ENCODE assay signal across 10 cellular contexts in the genomic region with DNA sequence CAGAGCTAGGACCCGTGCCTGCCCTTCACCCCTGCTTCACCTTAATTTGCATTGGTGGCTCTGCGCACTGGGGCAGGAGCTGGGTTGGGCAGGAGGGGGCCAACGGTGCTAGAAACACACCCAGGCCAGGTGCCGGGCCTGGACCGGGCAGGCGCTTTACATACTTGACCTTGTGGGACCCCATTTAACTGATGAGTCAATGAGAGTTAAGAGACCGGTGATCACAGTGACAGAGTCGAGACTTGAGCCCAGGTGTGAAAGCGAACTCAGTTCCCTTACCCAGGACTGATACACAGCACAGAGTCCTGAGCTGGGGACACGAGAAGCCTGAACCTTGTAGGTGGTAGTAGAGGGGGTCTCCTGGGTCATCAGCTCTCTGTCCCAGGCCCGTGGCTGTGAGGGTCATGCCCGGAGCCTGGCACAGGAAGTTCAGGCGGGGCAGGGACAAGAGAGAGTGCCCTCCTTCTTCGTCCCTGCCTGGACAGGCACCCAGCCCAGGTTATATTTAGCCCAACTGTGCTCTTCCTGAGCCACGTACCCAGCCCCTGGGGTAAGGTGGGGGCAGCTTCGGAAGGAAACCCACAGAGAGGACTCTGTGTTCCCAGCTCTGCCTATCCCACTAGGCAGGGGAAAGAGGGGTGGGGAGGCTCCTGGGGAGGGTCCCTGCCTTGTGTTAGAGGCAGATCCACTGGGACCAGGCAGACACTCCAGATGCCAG. TPM values are rescaled to one million over a fixed set of nuclear protein-coding genes. Genes with fewer than 3 reads are reported as not detected.
DNase-seq lines count a peak whose midpoint lies in the region; ATAC-seq, FAIRE-seq and TF ChIP-seq lines count a peak whose summit lies in the region.
"Had no signal": no experiment of that assay in that cellular context is flagged by ENCODE, and none has a peak within 500 bp of the region (broad histone marks: within the 10 kb centered on the region; RNA-seq: fewer than 3 reads in every experiment).

No MANE protein-coding gene starts in this region.

- H3K9ac ChIP-seq in K562 (ENCODE audit: insufficient read depth in 1 of 2, low read depth in 2 of 2, low read length in 2 of 2) = peak overlapping the region in 1 of 2 experiments; percentile 82; a peak in 2 of 4 replicates
- no peak overlapping the region for H3K9ac ChIP-seq in GM23248

- 65% methylated on average over 16 of the region's 16 CpGs for WGBS in K562 (ENCODE audit: insufficient coverage, low coverage, missing lambda C conversion rate)
- WGBS in GM23248 (ENCODE audit: low coverage in 1 of 2, low lambda C conversion rate in 2 of 2, missing lambda C conversion rate in 2 of 2), 2 experiments = 59 to 63% methylated on average over 16 of the region's 16 CpGs

- H3K4me2 ChIP-seq in K562 (ENCODE audit: insufficient read depth, low read length) (no peak overlapping the region), GM23248 (ENCODE audit: unreplicated experiment) (no peak overlapping the region)

- TF ChIP-seq POLR2A in GM12891 (IDR thresholded peaks at IDR 0.05; ENCODE audit: low read depth, low read length) (no peak), K562 (conservative IDR thresholded peaks at IDR 0.05) (no peak)

- no peaks in the 10 kb centered on the region for H3F3A ChIP-seq in GM23248 (ENCODE audit: insufficient read depth)

- DNase-seq in GM12891 (ENCODE audit: insufficient read length, low spot score) (no peak), K562 (ENCODE audit: extremely low read depth in 1 of 4, low spot score in 3 of 4) (peak in 1 of 4 experiments; percentile 11), cerebellar cortex (ENCODE audit: low spot score) (no peak), GM23248 (no peak)
- DNase-seq: activated naive CD4-positive, alpha-beta T cell treated with anti-CD3 and anti-CD28 coated beads for 36 hours; effector memory CD4-positive, alpha-beta T cell; NCI-H774; posterior cingulate gyrus had no signal

- in situ Hi-C loops in K562 (cut with MboI) (no loop called here), GM23248 (cut with MboI) (no loop called here)

- H3K9me2 ChIP-seq in GM23248 (ENCODE audit: insufficient read depth) = no peaks in the 10 kb centered on the region

- H3K79me2 ChIP-seq in K562 (ENCODE audit: control insufficient read depth, insufficient read depth, low read length) (no peaks in the 10 kb centered on the region), GM23248 (ENCODE audit: insufficient read depth) (no peaks in the 10 kb centered on the region)

- H3K4me1 ChIP-seq in K562 (replicated peaks in 1 of 2; ENCODE audit: control insufficient read depth in 2 of 2, insufficient read depth in 2 of 2, low read length in 2 of 2) = peaks cover 21 to 54% of the 10 kb centered on the region in 2 experiments; a peak in 4 of 5 replicates
- H3K4me1 ChIP-seq in muscle layer of duodenum (ENCODE audit: control insufficient read depth in 1 of 2, insufficient read depth in 2 of 2, low read length in 2 of 2) = peaks cover 0 to 3% of the 10 kb centered on the region in 2 donors
- H3K4me1 ChIP-seq in GM23248 (ENCODE audit: insufficient read depth) = no peaks in the 10 kb centered on the region

- no peak for TF ChIP-seq CTCF in K562 (IDR thresholded peaks at IDR 0.05 in 2 of 3, conservative IDR thresholded peaks at IDR 0.05 in 1 of 3; ENCODE audit: insufficient read depth in 2 of 3, low read depth in 1 of 3, low read length in 3 of 3)

- intact Hi-C loops in K562 (cut with micrococcal nuclease) = no loop called here

- H2AFZ ChIP-seq in K562 (ENCODE audit: low read depth, low read length) = no peak overlapping the region
- no peak overlapping the region for H2AFZ ChIP-seq in GM23248

- CTCF ChIA-PET in K562 (lab: Yijun Ruan, JAX; ENCODE audit: low intra/inter-chr PET ratio) = no interaction called here

- H3K4me3 ChIP-seq in K562 (no peak overlapping the region), muscle layer of duodenum (ENCODE audit: low read depth in 1 of 2, low read length in 2 of 2) (no peak overlapping the region), GM23248 (no peak overlapping the region)

- no peak for TF ChIP-seq RAD21 in K562 (CRISPR knock-in tag; conservative IDR thresholded peaks at IDR 0.05 in 1 of 2, IDR thresholded peaks at IDR 0.05 in 1 of 2)

- no peak for TF ChIP-seq EP300 in K562 (IDR thresholded peaks at IDR 0.05; ENCODE audit: low read length)

- POLR2A ChIA-PET in K562 (lab: Yijun Ruan, JAX) = interaction anchor here (0.5 to 1.8 kb wide), 3 partner anchors 9 to 15 kb away, joined by 3 to 7 read pairs (median 4); a partner anchor contains a TSS

- no peaks in the 10 kb centered on the region for H3K9me3 ChIP-seq in K562 (replicated peaks; ENCODE audit: control insufficient read depth, insufficient read depth, low read depth, low read length)
- H3K9me3 ChIP-seq in muscle layer of duodenum (ENCODE audit: control insufficient read depth in 1 of 2, low read length in 2 of 2) = no peaks in the 10 kb centered on the region
- no peaks in the 10 kb centered on the region for H3K9me3 ChIP-seq in GM23248 (ENCODE audit: low read depth)

- H3K9me1 ChIP-seq in K562 (ENCODE audit: control insufficient read depth, insufficient read depth, low read length) = no peaks in the 10 kb centered on the region

- FAIRE-seq in GM12891 (lab: Jason Lieb, UNC) (peak; percentile 89), K562 (lab: Jason Lieb, UNC) (no peak)

- no peaks in the 10 kb centered on the region for H4K20me1 ChIP-seq in K562 (replicated peaks; ENCODE audit: control insufficient read depth, insufficient read depth, low read length)
- H4K20me1 ChIP-seq in GM23248 (ENCODE audit: insufficient read depth) = no peaks in the 10 kb centered on the region

- H3K36me3 ChIP-seq in K562 (ENCODE audit: control insufficient read depth, insufficient read depth, low read length) (no peaks in the 10 kb centered on the region), muscle layer of duodenum (ENCODE audit: control insufficient read depth in 1 of 2, insufficient read depth in 2 of 2, low read length in 2 of 2) (no peaks in the 10 kb centered on the region), GM23248 (ENCODE audit: low read depth) (no peaks in the 10 kb centered on the region)

- ATAC-seq in K562 (peak; percentile 17), GM18909 (IDR thresholded peaks at IDR 0.05; ENCODE audit: poor library complexity, unreplicated experiment) (no peak)

- no peaks in the 10 kb centered on the region for H3K27me3 ChIP-seq in K562 (ENCODE audit: control insufficient read depth in 2 of 2, insufficient read depth in 2 of 2, low read length in 2 of 2)
- H3K27me3 ChIP-seq in muscle layer of duodenum (ENCODE audit: low read depth, low read length) = no peaks in the 10 kb centered on the region
- no peaks in the 10 kb centered on the region for H3K27me3 ChIP-seq in GM23248 (replicated peaks; ENCODE audit: insufficient read depth)

- H3K27ac ChIP-seq in K562 (ENCODE audit: extremely low read depth, low read depth, low read length) (peak overlapping the region; percentile 10; the same call in 1 of the 3 replicates), muscle layer of duodenum (ENCODE audit: low read length) (peak overlapping the region; percentile 1), GM23248 (no peak overlapping the region)

- BruUV-seq in K562 (replicated peaks; lab: Mats Ljungman, UMichigan) = no TSS peak

RNA-seq across cellular contexts. Expression of a gene that starts 1.9 kb away (rescaled TPM):
- polyA plus RNA-seq in GM12891 (2012; ENCODE audit: low read depth, missing spikeins) = 0.87 TPM
- total RNA-seq in K562 (2011; cell fraction: chromatin; rRNA removed; ENCODE audit: low replicate concordance) = 1.8 and 4.5 TPM in 2 replicates
- total RNA-seq in K562 (2011; cell fraction: nucleolus; rRNA removed) = 2.7 and 2.8 TPM in 2 replicates
- 2.1 and 2.2 TPM in 2 replicates for total RNA-seq in K562 (2011; cell fraction: nucleoplasm; rRNA removed)
- total RNA-seq in K562 (2014; rRNA removed) (2.8 and 3.8 TPM in 2 replicates), K562 (2014; rRNA removed; fragmentation: Illumina TruSeq; extraction: Trizol) (0.61 and 0.65 TPM in 2 replicates), K562 (2015; rRNA removed; fragmentation: Illumina TruSeq; extraction: Trizol) (1.8 and 2.0 TPM in 2 replicates), K562 (2021) (2.9 and 3.5 TPM in 2 replicates)
- polyA plus RNA-seq in K562 (2011; rRNA removed) (1.5 and 1.7 TPM in 2 replicates), K562 (2014; fragmentation: Illumina TruSeq; extraction: Trizol) (1.3 and 2.1 TPM in 2 replicates), K562 (2014; fragmentation: Nextera tagmentation; extraction: Ambion mirVana) (not detected), K562 (2014; rRNA removed) (1.4 and 1.7 TPM in 2 replicates), GM23248 (2016; fragmentation: Nextera tagmentation; extraction: Ambion mirVana) (0.52 and 0.54 TPM in 2 replicates)
- polyA plus RNA-seq in K562 (2011; cell fraction: cytosol; rRNA removed) = 1.4 and 1.7 TPM in 2 replicates
- 1.0 and 1.8 TPM in 2 replicates for polyA plus RNA-seq in K562 (2011; cell fraction: nucleus; rRNA removed)
- 2.5 and 4.5 TPM in 2 replicates for polyA plus RNA-seq in K562 (2012)
- polyA minus RNA-seq in K562 (2011; rRNA and poly(A)+ RNA removed) = 1.4 and 1.5 TPM in 2 replicates
- polyA minus RNA-seq in K562 (2011; cell fraction: cytosol; rRNA and poly(A)+ RNA removed) = 2.1 and 2.8 TPM in 2 replicates
- 0.54 and 1.00 TPM in 2 replicates for polyA minus RNA-seq in K562 (2011; cell fraction: nucleus; rRNA and poly(A)+ RNA removed)
- 3.8 and 4.0 TPM in 2 replicates for total RNA-seq in GM23248 (2014; rRNA removed; shearing (Covaris generic))

RNA-seq across cellular contexts. Expression of a gene that starts 14.5 kb away (rescaled TPM):
- polyA plus RNA-seq in GM12891 (2012; ENCODE audit: low read depth, missing spikeins) = 11.7 TPM
- 3.1 and 8.3 TPM in 2 replicates for total RNA-seq in K562 (2011; cell fraction: chromatin; rRNA removed; ENCODE audit: low replicate concordance)
- total RNA-seq in K562 (2011; cell fraction: nucleolus; rRNA removed) = 10.3 and 11.0 TPM in 2 replicates
- 7.5 and 8.9 TPM in 2 replicates for total RNA-seq in K562 (2011; cell fraction: nucleoplasm; rRNA removed)
- total RNA-seq in K562 (2014; rRNA removed) (8.1 and 10.9 TPM in 2 replicates), K562 (2014; rRNA removed; fragmentation: Illumina TruSeq; extraction: Trizol) (2.1 and 2.8 TPM in 2 replicates), K562 (2015; rRNA removed; fragmentation: Illumina TruSeq; extraction: Trizol) (4.9 and 5.5 TPM in 2 replicates), K562 (2021) (8.7 and 8.9 TPM in 2 replicates)
- polyA plus RNA-seq in K562 (2011; rRNA removed) (6.1 and 6.8 TPM in 2 replicates), K562 (2014; fragmentation: Illumina TruSeq; extraction: Trizol) (2.3 and 5.0 TPM in 2 replicates), K562 (2014; fragmentation: Nextera tagmentation; extraction: Ambion mirVana) (under 1 TPM; 0.15 to 0.85 TPM), K562 (2014; rRNA removed) (6.7 TPM in 2 replicates), GM23248 (2016; fragmentation: Nextera tagmentation; extraction: Ambion mirVana) (34.5 and 36.2 TPM in 2 replicates)
- 7.4 and 18.7 TPM in 2 replicates for polyA plus RNA-seq in K562 (2011; cell fraction: cytosol; rRNA removed)
- polyA plus RNA-seq in K562 (2011; cell fraction: nucleus; rRNA removed) = 5.6 and 9.1 TPM in 2 replicates
- polyA plus RNA-seq in K562 (2012) = 6.7 and 8.9 TPM in 2 replicates
- polyA minus RNA-seq in K562 (2011; rRNA and poly(A)+ RNA removed) = 1.9 and 2.1 TPM in 2 replicates
- polyA minus RNA-seq in K562 (2011; cell fraction: cytosol; rRNA and poly(A)+ RNA removed) = 3.5 and 4.5 TPM in 2 replicates
- 1.8 and 3.6 TPM in 2 replicates for polyA minus RNA-seq in K562 (2011; cell fraction: nucleus; rRNA and poly(A)+ RNA removed)
- 31.7 and 40.2 TPM in 2 replicates for total RNA-seq in GM23248 (2014; rRNA removed; shearing (Covaris generic))

RNA-seq across cellular contexts. Expression of a gene that starts 21.3 kb away (rescaled TPM):
- polyA plus RNA-seq in GM12891 (2012; ENCODE audit: low read depth, missing spikeins) = 0.04 TPM
- total RNA-seq in K562 (2011; cell fraction: chromatin; rRNA removed; ENCODE audit: low replicate concordance) = not detected in 2 replicates
- total RNA-seq in K562 (2011; cell fraction: nucleolus; rRNA removed) = 0.13 TPM in 1 of 2 replicates, not detected in the other
- 0.31 TPM in 1 of 2 replicates, not detected in the other for total RNA-seq in K562 (2011; cell fraction: nucleoplasm; rRNA removed)
- 0.08 TPM in 1 of 2 replicates, not detected in the other for total RNA-seq in K562 (2014; rRNA removed)
- not detected in 2 replicates for total RNA-seq in K562 (2014; rRNA removed; fragmentation: Illumina TruSeq; extraction: Trizol)
- total RNA-seq in K562 (2015; rRNA removed; fragmentation: Illumina TruSeq; extraction: Trizol) = not detected in 2 replicates
- 0.07 and 0.09 TPM in 2 replicates for total RNA-seq in K562 (2021)
- 0.06 TPM in 1 of 2 replicates, not detected in the other for polyA plus RNA-seq in K562 (2011; rRNA removed)
- 0.06 TPM in 2 replicates for polyA plus RNA-seq in K562 (2011; cell fraction: cytosol; rRNA removed)
- polyA plus RNA-seq in K562 (2011; cell fraction: nucleus; rRNA removed) = 0.10 TPM in 1 of 2 replicates, not detected in the other
- 0.08 and 0.10 TPM in 2 replicates for polyA plus RNA-seq in K562 (2012)
- polyA plus RNA-seq in K562 (2014; fragmentation: Illumina TruSeq; extraction: Trizol) = not detected in 2 replicates
- not detected for polyA plus RNA-seq in K562 (2014; fragmentation: Nextera tagmentation; extraction: Ambion mirVana)
- 0.05 TPM in 1 of 2 replicates, not detected in the other for polyA plus RNA-seq in K562 (2014; rRNA removed)
- not detected in 2 replicates for polyA minus RNA-seq in K562 (2011; rRNA and poly(A)+ RNA removed)
- not detected in 2 replicates for polyA minus RNA-seq in K562 (2011; cell fraction: cytosol; rRNA and poly(A)+ RNA removed)
- not detected in 2 replicates for polyA minus RNA-seq in K562 (2011; cell fraction: nucleus; rRNA and poly(A)+ RNA removed)
- total RNA-seq in GM23248 (2014; rRNA removed; shearing (Covaris generic)) = 0.43 TPM in 1 of 2 replicates, not detected in the other
- polyA plus RNA-seq in GM23248 (2016; fragmentation: Nextera tagmentation; extraction: Ambion mirVana) = 0.08 and 0.19 TPM in 2 replicates
- total RNA-seq: activated naive CD4-positive, alpha-beta T cell treated with anti-CD3 and anti-CD28 coated beads for 36 hours had no signal

RNA-seq across cellular contexts. Expression of a gene that starts 32.9 kb away (rescaled TPM):
- 8.8 TPM for polyA plus RNA-seq in GM12891 (2012; ENCODE audit: low read depth, missing spikeins)
- 16.7 and 27.2 TPM in 2 replicates for total RNA-seq in K562 (2011; cell fraction: chromatin; rRNA removed; ENCODE audit: low replicate concordance)
- 20.4 and 20.7 TPM in 2 replicates for total RNA-seq in K562 (2011; cell fraction: nucleolus; rRNA removed)
- total RNA-seq in K562 (2011; cell fraction: nucleoplasm; rRNA removed) = 24.9 and 26.9 TPM in 2 replicates
- total RNA-seq in K562 (2014; rRNA removed) (17.5 and 19.3 TPM in 2 replicates), K562 (2014; rRNA removed; fragmentation: Illumina TruSeq; extraction: Trizol) (16.1 and 17.2 TPM in 2 replicates), K562 (2015; rRNA removed; fragmentation: Illumina TruSeq; extraction: Trizol) (21.6 and 27.7 TPM in 2 replicates), K562 (2021) (28.9 and 31.4 TPM in 2 replicates)
- polyA plus RNA-seq in K562 (2011; rRNA removed) (17.6 and 18.9 TPM in 2 replicates), K562 (2014; fragmentation: Illumina TruSeq; extraction: Trizol) (15.1 and 18.6 TPM in 2 replicates), K562 (2014; fragmentation: Nextera tagmentation; extraction: Ambion mirVana) (1 to 10 TPM; 5.4 to 5.9 TPM), K562 (2014; rRNA removed) (18.1 and 18.5 TPM in 2 replicates), GM23248 (2016; fragmentation: Nextera tagmentation; extraction: Ambion mirVana) (40.7 and 41.2 TPM in 2 replicates)
- polyA plus RNA-seq in K562 (2011; cell fraction: cytosol; rRNA removed) = 19.3 and 35.5 TPM in 2 replicates
- 17.8 and 23.4 TPM in 2 replicates for polyA plus RNA-seq in K562 (2011; cell fraction: nucleus; rRNA removed)
- polyA plus RNA-seq in K562 (2012) = 20.7 and 22.0 TPM in 2 replicates
- 18.4 and 23.4 TPM in 2 replicates for polyA minus RNA-seq in K562 (2011; rRNA and poly(A)+ RNA removed)
- 24.3 and 28.9 TPM in 2 replicates for polyA minus RNA-seq in K562 (2011; cell fraction: cytosol; rRNA and poly(A)+ RNA removed)
- 8.1 and 13.9 TPM in 2 replicates for polyA minus RNA-seq in K562 (2011; cell fraction: nucleus; rRNA and poly(A)+ RNA removed)
- total RNA-seq in GM23248 (2014; rRNA removed; shearing (Covaris generic)) = 21.8 and 37.9 TPM in 2 replicates

RNA-seq across cellular contexts. Expression of a gene that starts 54.3 kb away (rescaled TPM):
- 20.9 TPM for polyA plus RNA-seq in GM12891 (2012; ENCODE audit: low read depth, missing spikeins)
- 26.9 and 65.0 TPM in 2 replicates for total RNA-seq in K562 (2011; cell fraction: chromatin; rRNA removed; ENCODE audit: low replicate concordance)
- 107 and 125 TPM in 2 replicates for total RNA-seq in K562 (2011; cell fraction: nucleolus; rRNA removed)
- total RNA-seq in K562 (2011; cell fraction: nucleoplasm; rRNA removed) = 74.7 and 75.7 TPM in 2 replicates
- total RNA-seq in K562 (2014; rRNA removed) = 749 and 813 TPM in 2 replicates
- 110 and 229 TPM in 2 replicates for total RNA-seq in K562 (2014; rRNA removed; fragmentation: Illumina TruSeq; extraction: Trizol)
- 331 and 332 TPM in 2 replicates for total RNA-seq in K562 (2015; rRNA removed; fragmentation: Illumina TruSeq; extraction: Trizol)
- total RNA-seq in K562 (2021) = 457 and 476 TPM in 2 replicates
- 368 and 461 TPM in 2 replicates for polyA plus RNA-seq in K562 (2011; rRNA removed)
- 836 and 2,229 TPM in 2 replicates for polyA plus RNA-seq in K562 (2011; cell fraction: cytosol; rRNA removed)
- 252 and 288 TPM in 2 replicates for polyA plus RNA-seq in K562 (2011; cell fraction: nucleus; rRNA removed)
- polyA plus RNA-seq in K562 (2012) = 416 and 585 TPM in 2 replicates
- polyA plus RNA-seq in K562 (2014; fragmentation: Illumina TruSeq; extraction: Trizol) = 260 and 428 TPM in 2 replicates
- 100 to 1,000 TPM in 1 of 2 experiments, 10 to 100 TPM in 1; 81.1 to 184 TPM for polyA plus RNA-seq in K562 (2014; fragmentation: Nextera tagmentation; extraction: Ambion mirVana)
- 634 and 677 TPM in 2 replicates for polyA plus RNA-seq in K562 (2014; rRNA removed)
- polyA minus RNA-seq in K562 (2011; rRNA and poly(A)+ RNA removed) = 85.4 and 138 TPM in 2 replicates
- 198 and 225 TPM in 2 replicates for polyA minus RNA-seq in K562 (2011; cell fraction: cytosol; rRNA and poly(A)+ RNA removed)
- polyA minus RNA-seq in K562 (2011; cell fraction: nucleus; rRNA and poly(A)+ RNA removed) = 34.6 and 38.7 TPM in 2 replicates
- 50.7 and 71.1 TPM in 2 replicates for total RNA-seq in GM23248 (2014; rRNA removed; shearing (Covaris generic))
- 52.7 and 56.9 TPM in 2 replicates for polyA plus RNA-seq in GM23248 (2016; fragmentation: Nextera tagmentation; extraction: Ambion mirVana)
